Comparison of ENCODE assay signal across 12 cellular contexts in genomic region chr16:3007059-3007956, GRCh38. TPM values are rescaled to one million over a fixed set of nuclear protein-coding genes. Genes with fewer than 3 reads are reported as not detected.
A peak's percentile ranks its signal among the peaks of the same experiment; 100 is the strongest.
DNase-seq lines count a peak whose midpoint lies in the region; ATAC-seq and TF ChIP-seq lines count a peak whose summit lies in the region.
"Had no signal": no experiment of that assay in that cellular context is flagged by ENCODE, and none has a peak within 500 bp of the region (broad histone marks: within the 10 kb centered on the region; RNA-seq: fewer than 3 reads in every experiment).

No MANE protein-coding gene starts in this region.

- no peaks in the 10 kb centered on the region for H3K36me3 ChIP-seq in Caco-2 (ENCODE audit: control insufficient read depth, insufficient read depth, low read length)
- H3K36me3 ChIP-seq: adrenal gland had no signal

- H3K36me3 Mint-ChIP-seq in Caco-2 (ENCODE audit: insufficient read depth, unreplicated experiment) (peaks cover 32% of the 10 kb centered on the region), glutamatergic neuron (ENCODE audit: unreplicated experiment) (no peaks in the 10 kb centered on the region)
- H3K36me3 Mint-ChIP-seq in activated T-helper 17 cell treated with anti-CD3 and anti-CD28 coated beads, Interleukin-2, amount 50 U/mL, for 72 hours (ENCODE audit: low read depth), result no peaks in the 10 kb centered on the region
- no peaks in the 10 kb centered on the region for H3K36me3 Mint-ChIP-seq in activated CD8-positive, alpha-beta T cell treated with anti-CD3 and anti-CD28 coated beads for 36 hours (ENCODE audit: low read depth)
- H3K36me3 Mint-ChIP-seq: memory B cell had no signal

- DNase-seq in Caco-2 (peak in 1 of 2 experiments; percentile 77), KBM-7 (peak; percentile 80), mucosa of gallbladder (ENCODE audit: low spot score) (peak; percentile 72), NCI-H1092 (lab: John Stamatoyannopoulos, UW) (no peak), glutamatergic neuron (no peak)
- DNase-seq in activated CD8-positive, alpha-beta T cell treated with anti-CD3 and anti-CD28 coated beads for 36 hours, result no peak
- DNase-seq: adrenal gland; NCI-H774; stimulated activated CD4-positive, alpha-beta T cell treated with anti-CD3 and anti-CD28 coated beads, Interleukin-2, amount 100 ng/mL, for 24 hours had no signal

- H3K4me3 ChIP-seq in Caco-2 (ENCODE audit: low read depth, low read length), result no peak overlapping the region
- H3K4me3 ChIP-seq: adrenal gland had no signal

- no peaks in the 10 kb centered on the region for H3K9me3 ChIP-seq in Caco-2
- H3K9me3 ChIP-seq: adrenal gland had no signal

- in situ Hi-C loops in KBM-7 (cut with MboI; ENCODE audit: low pct_unique_long_range_greater_than_20kb, low sequenced_read_pairs), result no loop called here

- POLR2A ChIA-PET in Caco-2 (lab: Charles Lee), result interaction anchor here (0.5 to 6.5 kb wide), 3 partner anchors 14 to 127 kb away, joined by 4 to 83 read pairs (median 5); partner anchors contain the start of genes HCFC1R1, THOC6, TNFRSF12A and ZNF213
- POLR2A ChIA-PET in activated CD8-positive, alpha-beta T cell treated with anti-CD3 and anti-CD28 coated beads for 36 hours (lab: Charles Lee), result interaction anchor here (1.7 kb wide), 2 partner anchors 13 to 20 kb away, joined by 5 to 6 read pairs; partner anchors contain the start of gene TNFRSF12A

- no peak for TF ChIP-seq CTCF in Caco-2 (IDR thresholded peaks at IDR 0.05; ENCODE audit: insufficient read depth in 1 of 2, low read depth in 1 of 2, low read length in 1 of 2, severe bottlenecking in 1 of 2, unreplicated experiment in 1 of 2)
- TF ChIP-seq CTCF in activated CD8-positive, alpha-beta T cell treated with anti-CD3 and anti-CD28 coated beads for 36 hours (IDR thresholded peaks at IDR 0.05), result no peak
- no peak for TF ChIP-seq CTCF in glutamatergic neuron (IDR thresholded peaks at IDR 0.05; ENCODE audit: partially characterized antibody, unreplicated experiment)

- ATAC-seq in activated T-helper 17 cell treated with anti-CD3 and anti-CD28 coated beads, Interleukin-2, amount 50 U/mL, for 72 hours (replicated peaks), result no peak
- no peak for ATAC-seq in activated CD8-positive, alpha-beta T cell treated with anti-CD3 and anti-CD28 coated beads for 36 hours
- no peak for ATAC-seq in HG03139 (IDR thresholded peaks at IDR 0.05; ENCODE audit: unreplicated experiment)

- H3K4me1 Mint-ChIP-seq in Caco-2 (ENCODE audit: low read depth, unreplicated experiment) (peaks cover 18% of the 10 kb centered on the region), glutamatergic neuron (ENCODE audit: low read depth, unreplicated experiment) (peaks cover 2% of the 10 kb centered on the region)
- peaks cover 10% of the 10 kb centered on the region for H3K4me1 Mint-ChIP-seq in activated T-helper 17 cell treated with anti-CD3 and anti-CD28 coated beads, Interleukin-2, amount 50 U/mL, for 72 hours
- peaks cover 21% of the 10 kb centered on the region for H3K4me1 Mint-ChIP-seq in activated CD8-positive, alpha-beta T cell treated with anti-CD3 and anti-CD28 coated beads for 36 hours (ENCODE audit: low read depth)

- H3K27ac Mint-ChIP-seq in Caco-2 (ENCODE audit: unreplicated experiment) (peak overlapping the region; percentile 94), glutamatergic neuron (ENCODE audit: unreplicated experiment) (no peak overlapping the region)
- peak overlapping the region; percentile 69 for H3K27ac Mint-ChIP-seq in activated T-helper 17 cell treated with anti-CD3 and anti-CD28 coated beads, Interleukin-2, amount 50 U/mL, for 72 hours
- no peak overlapping the region for H3K27ac Mint-ChIP-seq in activated CD8-positive, alpha-beta T cell treated with anti-CD3 and anti-CD28 coated beads for 36 hours
- H3K27ac Mint-ChIP-seq: memory B cell had no signal

- intact Hi-C loops in Caco-2 (cut with micrococcal nuclease; ENCODE audit: unreplicated experiment), result no loop called here
- intact Hi-C loops in activated CD8-positive, alpha-beta T cell treated with anti-CD3 and anti-CD28 coated beads for 36 hours (cut with micrococcal nuclease), result no loop called here

- no peaks in the 10 kb centered on the region for H3K27me3 Mint-ChIP-seq in Caco-2 (ENCODE audit: insufficient read depth, unreplicated experiment)
- H3K27me3 Mint-ChIP-seq in activated T-helper 17 cell treated with anti-CD3 and anti-CD28 coated beads, Interleukin-2, amount 50 U/mL, for 72 hours, result peaks cover 3% of the 10 kb centered on the region
- H3K27me3 Mint-ChIP-seq in activated CD8-positive, alpha-beta T cell treated with anti-CD3 and anti-CD28 coated beads for 36 hours, result peaks cover 7% of the 10 kb centered on the region
- peaks cover 11% of the 10 kb centered on the region for H3K27me3 Mint-ChIP-seq in glutamatergic neuron (ENCODE audit: unreplicated experiment)

- peaks cover 63% of the 10 kb centered on the region for H3K4me1 ChIP-seq in Caco-2

- CTCF ChIA-PET in Caco-2 (lab: Charles Lee), result interaction anchor here (0.6 to 6.6 kb wide), 5 partner anchors 14 to 151 kb away, joined by 3 to 113 read pairs (median 4); partner anchors contain the start of genes HCFC1R1, THOC6 and TNFRSF12A
- CTCF ChIA-PET in activated CD8-positive, alpha-beta T cell treated with anti-CD3 and anti-CD28 coated beads for 36 hours (lab: Charles Lee), result interaction anchor here (0.7 to 5.3 kb wide), 10 partner anchors 14 to 122 kb away, joined by 3 to 56 read pairs (median 6); partner anchors contain the start of genes CLDN6, HCFC1R1, THOC6 and TNFRSF12A

- H3K4me3 Mint-ChIP-seq in Caco-2 (ENCODE audit: unreplicated experiment) (peak overlapping the region; percentile 70), glutamatergic neuron (ENCODE audit: unreplicated experiment) (no peak overlapping the region)
- H3K4me3 Mint-ChIP-seq in activated T-helper 17 cell treated with anti-CD3 and anti-CD28 coated beads, Interleukin-2, amount 50 U/mL, for 72 hours, result peak overlapping the region; percentile 42
- H3K4me3 Mint-ChIP-seq in activated CD8-positive, alpha-beta T cell treated with anti-CD3 and anti-CD28 coated beads for 36 hours, result no peak overlapping the region

- no TSS peak for BruUV-seq in Caco-2 (replicated peaks; lab: Mats Ljungman, UMichigan)

- no peaks in the 10 kb centered on the region for H3K9me3 Mint-ChIP-seq in Caco-2 (ENCODE audit: unreplicated experiment)
- no peaks in the 10 kb centered on the region for H3K9me3 Mint-ChIP-seq in activated T-helper 17 cell treated with anti-CD3 and anti-CD28 coated beads, Interleukin-2, amount 50 U/mL, for 72 hours
- no peaks in the 10 kb centered on the region for H3K9me3 Mint-ChIP-seq in activated CD8-positive, alpha-beta T cell treated with anti-CD3 and anti-CD28 coated beads for 36 hours
- H3K9me3 Mint-ChIP-seq in glutamatergic neuron (ENCODE audit: unreplicated experiment), result peaks cover 4% of the 10 kb centered on the region
- H3K9me3 Mint-ChIP-seq: memory B cell had no signal

- H3K27me3 ChIP-seq in Caco-2 (replicated peaks; ENCODE audit: control insufficient read depth, insufficient read depth, low read length), result no peaks in the 10 kb centered on the region

RNA-seq across cellular contexts. Expression of gene CLDN9, which starts 5.4 kb away (rescaled TPM):
- total RNA-seq in Caco-2 (2022), result 0.79 and 0.91 TPM in 2 replicates
- total RNA-seq in activated T-helper 17 cell treated with anti-CD3 and anti-CD28 coated beads, Interleukin-2, amount 50 U/mL, for 72 hours, result under 1 TPM in 1 of 2 donors, not detected in 1; 0.15 TPM
- 3.3 TPM for total RNA-seq in mucosa of gallbladder
- not detected for total RNA-seq in activated CD8-positive, alpha-beta T cell treated with anti-CD3 and anti-CD28 coated beads for 36 hours
- total RNA-seq in glutamatergic neuron (ENCODE audit: unreplicated experiment), result 0.39 TPM

RNA-seq across cellular contexts. Expression of gene CLDN6, which starts 10.7 kb away (rescaled TPM):
- 9.0 and 12.9 TPM in 2 replicates for total RNA-seq in Caco-2 (2022)
- total RNA-seq in activated T-helper 17 cell treated with anti-CD3 and anti-CD28 coated beads, Interleukin-2, amount 50 U/mL, for 72 hours, result not detected
- 1.1 TPM for total RNA-seq in mucosa of gallbladder
- not detected for total RNA-seq in activated CD8-positive, alpha-beta T cell treated with anti-CD3 and anti-CD28 coated beads for 36 hours
- 31.1 TPM for total RNA-seq in glutamatergic neuron (ENCODE audit: unreplicated experiment)

RNA-seq across cellular contexts. Expression of gene TNFRSF12A, which starts 12.9 kb away (rescaled TPM):
- total RNA-seq in Caco-2 (2022), result 62.5 and 66.4 TPM in 2 replicates
- total RNA-seq in activated T-helper 17 cell treated with anti-CD3 and anti-CD28 coated beads, Interleukin-2, amount 50 U/mL, for 72 hours, result 10 to 100 TPM in 1 of 2 donors, 1 to 10 TPM in 1; 9.7 to 11.9 TPM
- 98.1 TPM for total RNA-seq in mucosa of gallbladder
- total RNA-seq in activated CD8-positive, alpha-beta T cell treated with anti-CD3 and anti-CD28 coated beads for 36 hours, result 10 to 100 TPM; 11.8 to 13.5 TPM
- total RNA-seq in glutamatergic neuron (ENCODE audit: unreplicated experiment), result 4.2 TPM

RNA-seq across cellular contexts. Expression of gene HCFC1R1, which starts 16.4 kb away (rescaled TPM):
- total RNA-seq in Caco-2 (2022) (40.8 and 44.9 TPM in 2 replicates), mucosa of gallbladder (54.6 TPM), glutamatergic neuron (ENCODE audit: unreplicated experiment) (117 TPM)
- total RNA-seq in activated T-helper 17 cell treated with anti-CD3 and anti-CD28 coated beads, Interleukin-2, amount 50 U/mL, for 72 hours, result 10 to 100 TPM; 28.2 to 46.0 TPM
- total RNA-seq in activated CD8-positive, alpha-beta T cell treated with anti-CD3 and anti-CD28 coated beads for 36 hours, result 10 to 100 TPM; 24.2 to 24.8 TPM

RNA-seq across cellular contexts. Expression of gene THOC6, which starts 16.5 kb away (rescaled TPM):
- total RNA-seq in Caco-2 (2022) (46.0 and 48.0 TPM in 2 replicates), mucosa of gallbladder (20.8 TPM), glutamatergic neuron (ENCODE audit: unreplicated experiment) (30.2 TPM)
- 10 to 100 TPM; 49.8 to 68.1 TPM for total RNA-seq in activated T-helper 17 cell treated with anti-CD3 and anti-CD28 coated beads, Interleukin-2, amount 50 U/mL, for 72 hours
- total RNA-seq in activated CD8-positive, alpha-beta T cell treated with anti-CD3 and anti-CD28 coated beads for 36 hours, result 10 to 100 TPM; 55.4 to 56.6 TPM

Comparison
In these comparisons a context has a peak if more than half of its experiments do, and no peak if none do; other contexts are left out.
1. DNase-seq: peak in KBM-7 (single experiment) and mucosa of gallbladder (single experiment); none in activated CD8-positive, alpha-beta T cell treated with anti-CD3 and anti-CD28 coated beads for 36 hours (single experiment), NCI-H1092 (single experiment) and glutamatergic neuron (single experiment).
2. H3K27ac Mint-ChIP-seq: peak in Caco-2 (single experiment) and activated T-helper 17 cell treated with anti-CD3 and anti-CD28 coated beads, Interleukin-2, amount 50 U/mL, for 72 hours (single experiment); none in activated CD8-positive, alpha-beta T cell treated with anti-CD3 and anti-CD28 coated beads for 36 hours (single experiment) and glutamatergic neuron (single experiment).
3. H3K4me3 Mint-ChIP-seq: peak in Caco-2 (single experiment) and activated T-helper 17 cell treated with anti-CD3 and anti-CD28 coated beads, Interleukin-2, amount 50 U/mL, for 72 hours (single experiment); none in activated CD8-positive, alpha-beta T cell treated with anti-CD3 and anti-CD28 coated beads for 36 hours (single experiment) and glutamatergic neuron (single experiment).